Comparison of ENCODE assay signal across 12 cellular contexts in the genomic region with DNA sequence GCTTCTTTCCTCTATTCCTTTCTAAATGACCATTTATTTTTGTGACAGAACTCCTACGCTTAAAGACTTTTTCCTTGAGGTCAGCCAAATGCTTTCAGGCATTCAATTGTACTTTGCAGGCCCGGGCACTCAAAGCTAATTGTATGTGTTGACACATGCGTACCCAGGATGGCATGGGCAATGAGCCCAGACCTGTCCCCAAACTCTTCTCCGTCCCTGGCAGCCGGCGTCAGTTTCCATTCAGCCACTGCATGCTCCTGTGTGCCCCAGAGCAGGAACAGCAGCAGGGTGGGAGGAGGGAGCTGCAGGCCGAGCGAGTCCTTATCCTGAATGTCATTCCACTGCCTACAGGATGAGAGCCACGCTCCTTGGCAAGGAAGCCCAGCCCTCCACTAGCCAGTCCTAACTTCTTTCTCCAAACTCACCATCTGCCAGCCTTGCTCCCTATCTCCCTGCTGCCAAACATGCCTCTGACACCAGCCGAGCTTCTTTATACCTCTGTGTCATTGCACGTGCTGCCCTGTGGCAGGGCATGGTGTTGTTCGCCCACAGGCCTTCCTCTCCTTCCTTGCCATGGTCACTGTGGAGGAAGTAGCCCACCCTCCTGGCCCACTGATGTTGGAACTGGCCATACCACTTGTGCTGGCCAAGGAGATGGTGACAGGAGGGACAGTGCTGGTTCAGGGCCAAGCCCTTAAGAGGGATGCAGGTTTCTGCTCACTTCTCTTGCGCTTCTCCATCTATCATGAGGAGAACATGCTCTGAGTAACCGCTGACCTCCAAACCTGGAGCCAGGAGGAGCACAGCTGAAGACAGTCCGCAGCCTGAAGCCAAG.
DNase-seq lines count a peak whose midpoint lies in the region; ATAC-seq and FAIRE-seq lines count a peak whose summit lies in the region.
"Had no signal": no experiment of that assay in that cellular context is flagged by ENCODE, and none has a peak within 500 bp of the region (broad histone marks: within the 10 kb centered on the region; RNA-seq: fewer than 3 reads in every experiment).

No MANE protein-coding gene starts in this region.

- no peak for ATAC-seq in HG03432 (IDR thresholded peaks at IDR 0.05; ENCODE audit: unreplicated experiment)

- intact Hi-C loops in head of caudate nucleus (cut with DNase I): loop anchor here (5.0 kb wide), 1 partner anchor 148 kb away; no protein-coding TSS in a partner anchor

- in situ Hi-C loops in ACHN (cut with HindIII; ENCODE audit: low pct_ligation_motif_present, low pct_unique_long_range_greater_than_20kb, low sequenced_read_pairs): no loop called here

- FAIRE-seq in frontal cortex (lab: Jason Lieb, UNC): no peak

- DNase-seq in DMS153 (lab: John Stamatoyannopoulos, UW) (peak; percentile 59), RPMI7951 (ENCODE audit: low read depth) (peak; percentile 38), head of caudate nucleus (peak in 29 of 42 donors; percentile 7 to 74 (median 35)), nucleus accumbens (lab: John Stamatoyannopoulos, UW) (peak in 37 of 56 donors; percentile 2 to 75 (median 31)), frontal cortex (ENCODE audit: low spot score in 2 of 2) (no peak), ACHN (no peak), retina (no peak)
- DNase-seq: activated CD4-positive, alpha-beta T cell treated with anti-CD3 and anti-CD28 coated beads for 4 hours; effector memory CD4-positive, alpha-beta T cell; glutamatergic neuron; KBM-7 had no signal

Comparison
In these comparisons a context has a peak if more than half of its experiments do, and no peak if none do; other contexts are left out.
1. DNase-seq: peak in DMS153 (single experiment), RPMI7951 (single experiment), head of caudate nucleus (29 of 42) and nucleus accumbens (37 of 56); none in frontal cortex (0 of 2), ACHN (single experiment) and retina (single experiment).